ENCODE assay signal across 10 cellular contexts in the genomic region with DNA sequence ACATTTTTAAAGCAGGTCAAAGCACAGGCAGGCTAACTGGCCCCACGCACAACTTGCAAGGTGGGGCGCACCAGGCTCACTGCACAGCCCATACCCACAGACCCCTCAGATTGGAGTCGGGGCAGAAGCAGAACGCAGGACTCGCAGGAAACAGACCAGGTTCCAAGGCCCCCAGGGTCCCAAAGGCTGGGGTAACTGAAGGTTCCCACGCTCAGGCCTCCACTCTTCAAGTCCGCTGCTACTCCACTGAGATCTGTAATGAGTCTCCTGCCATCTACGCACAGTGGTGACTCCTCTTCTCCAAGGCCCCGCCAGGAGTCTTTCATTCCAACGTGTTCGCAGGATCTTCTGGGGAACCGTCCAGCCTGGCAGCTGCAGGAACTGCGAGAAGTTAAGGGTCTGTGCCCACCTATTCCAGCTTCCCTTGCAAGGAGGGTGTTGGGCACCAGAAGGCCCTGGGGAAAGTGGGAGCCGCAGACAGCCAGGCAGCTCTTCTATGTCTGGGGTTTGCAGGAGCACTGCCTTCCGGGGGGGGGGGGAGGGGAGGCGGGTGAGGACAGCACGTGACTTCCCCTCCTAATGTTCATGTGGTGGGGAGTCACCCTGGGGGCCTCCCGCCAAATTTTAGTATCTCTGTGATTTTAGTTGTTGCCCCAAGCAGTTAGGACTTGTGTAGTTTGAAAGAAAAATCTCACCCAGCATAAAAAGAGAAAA. TPM values are rescaled to one million over a fixed set of nuclear protein-coding genes. Genes with fewer than 3 reads are reported as not detected.
DNase-seq lines count a peak whose midpoint lies in the region; ATAC-seq and TF ChIP-seq lines count a peak whose summit lies in the region.
"Had no signal": no experiment of that assay in that cellular context is flagged by ENCODE, and none has a peak within 500 bp of the region (broad histone marks: within the 10 kb centered on the region; RNA-seq: fewer than 3 reads in every experiment).

No MANE protein-coding gene starts in this region.

- no peaks in the 10 kb centered on the region for H3K27me3 ChIP-seq in MG63

- peaks cover 13% of the 10 kb centered on the region for H3K36me3 ChIP-seq in MG63

- H3K4me3 Mint-ChIP-seq in natural killer cell (peak overlapping the region; percentile 89), immature natural killer cell (peak overlapping the region; percentile 83 to 92 (median 87)), type B pancreatic cell (peak overlapping the region; percentile 90)
- no peak overlapping the region for H3K4me3 Mint-ChIP-seq in natural killer cell treated with Interleukin-12 subunit alpha and Interleukin-12 subunit beta and Interleukin-15 and Interleukin-18, amount 100 ng/mL, for 72 hours
- H3K4me3 Mint-ChIP-seq in activated T-cell treated with anti-CD3 and anti-CD28 coated beads, Interleukin-2, amount 50 U/mL, for 72 hours: peak overlapping the region; percentile 86 to 94

- intact Hi-C loops in natural killer cell (cut with micrococcal nuclease) (loop anchor here (2.0 to 5.0 kb wide), 2 partner anchors 53 to 75 kb away; a partner anchor contains a TSS), left colon (cut with DNase I, micrococcal nuclease) (loop anchor here (5.0 to 10.0 kb wide), 2 partner anchors 55 to 67 kb away; a partner anchor contains a TSS)

- H3K9me3 Mint-ChIP-seq in natural killer cell: no peaks in the 10 kb centered on the region
- H3K9me3 Mint-ChIP-seq in natural killer cell treated with Interleukin-12 subunit alpha and Interleukin-12 subunit beta and Interleukin-15 and Interleukin-18, amount 100 ng/mL, for 72 hours: no peaks in the 10 kb centered on the region
- H3K9me3 Mint-ChIP-seq in activated T-cell treated with anti-CD3 and anti-CD28 coated beads, Interleukin-2, amount 50 U/mL, for 72 hours: no peaks in the 10 kb centered on the region
- peaks cover 0 to 1% (median 0%) of the 10 kb centered on the region in 6 donors for H3K9me3 Mint-ChIP-seq in immature natural killer cell
- H3K9me3 Mint-ChIP-seq in type B pancreatic cell: no peaks in the 10 kb centered on the region

- H3K9me3 ChIP-seq in MG63: peaks cover 8% of the 10 kb centered on the region

- H3K36me3 Mint-ChIP-seq in natural killer cell (no peaks in the 10 kb centered on the region), immature natural killer cell (no peaks in the 10 kb centered on the region), type B pancreatic cell (no peaks in the 10 kb centered on the region)
- no peaks in the 10 kb centered on the region for H3K36me3 Mint-ChIP-seq in natural killer cell treated with Interleukin-12 subunit alpha and Interleukin-12 subunit beta and Interleukin-15 and Interleukin-18, amount 100 ng/mL, for 72 hours
- H3K36me3 Mint-ChIP-seq in activated T-cell treated with anti-CD3 and anti-CD28 coated beads, Interleukin-2, amount 50 U/mL, for 72 hours (ENCODE audit: insufficient read depth in 2 of 2): peaks cover 0 to 1% of the 10 kb centered on the region in 2 donors

- TF ChIP-seq CTCF in natural killer cell (IDR thresholded peaks at IDR 0.05): no peak
- no peak for TF ChIP-seq CTCF in type B pancreatic cell (conservative IDR thresholded peaks at IDR 0.05)

- ATAC-seq in natural killer cell (no peak), left colon (no peak)
- no peak for ATAC-seq in natural killer cell treated with Interleukin-12 subunit alpha and Interleukin-12 subunit beta and Interleukin-15 and Interleukin-18, amount 100 ng/mL, for 72 hours
- ATAC-seq in activated T-cell treated with anti-CD3 and anti-CD28 coated beads, Interleukin-2, amount 50 U/mL, for 72 hours (replicated peaks in 1 of 2): no peak

- H3K4me1 Mint-ChIP-seq in natural killer cell (peaks cover 21 to 23% of the 10 kb centered on the region in 2 donors), immature natural killer cell (peaks cover 31 to 32% of the 10 kb centered on the region in 2 donors), type B pancreatic cell (ENCODE audit: unreplicated experiment) (peaks cover 13% of the 10 kb centered on the region)
- H3K4me1 Mint-ChIP-seq in natural killer cell treated with Interleukin-12 subunit alpha and Interleukin-12 subunit beta and Interleukin-15 and Interleukin-18, amount 100 ng/mL, for 72 hours (ENCODE audit: low read depth in 2 of 2): peaks cover 14 to 18% of the 10 kb centered on the region in 2 donors
- peaks cover 34% of the 10 kb centered on the region for H3K4me1 Mint-ChIP-seq in activated T-cell treated with anti-CD3 and anti-CD28 coated beads, Interleukin-2, amount 50 U/mL, for 72 hours (ENCODE audit: low read depth)

- no peak for DNase-seq in natural killer cell
- DNase-seq in natural killer cell treated with Interleukin-12 subunit alpha and Interleukin-12 subunit beta and Interleukin-15 and Interleukin-18, amount 100 ng/mL, for 72 hours (ENCODE audit: low spot score): no peak
- no peak for DNase-seq in activated T-cell treated with anti-CD3 and anti-CD28 coated beads, Interleukin-2, amount 50 U/mL, for 72 hours
- no peak for DNase-seq in immature natural killer cell
- no peak for DNase-seq in type B pancreatic cell (ENCODE audit: extremely low spot score, unreplicated experiment)
- DNase-seq in left colon: no peak
- no peak for DNase-seq in MG63
- no peak for DNase-seq in medulla oblongata (ENCODE audit: extremely low spot score)
- DNase-seq: activated effector memory CD4-positive, alpha-beta T cell treated with anti-CD3 and anti-CD28 coated beads, Interleukin-2, amount 50 U/mL, for 16 hours; NCI-H226 had no signal

- H3K27me3 Mint-ChIP-seq in natural killer cell (ENCODE audit: low read depth in 2 of 2) (peaks cover 7 to 9% of the 10 kb centered on the region in 2 donors), immature natural killer cell (ENCODE audit: low read depth in 3 of 3) (peaks cover 13 to 18% (median 14%) of the 10 kb centered on the region in 3 donors), type B pancreatic cell (peaks cover 8% of the 10 kb centered on the region)
- peaks cover 7 to 9% of the 10 kb centered on the region in 2 donors for H3K27me3 Mint-ChIP-seq in natural killer cell treated with Interleukin-12 subunit alpha and Interleukin-12 subunit beta and Interleukin-15 and Interleukin-18, amount 100 ng/mL, for 72 hours
- no peaks in the 10 kb centered on the region for H3K27me3 Mint-ChIP-seq in activated T-cell treated with anti-CD3 and anti-CD28 coated beads, Interleukin-2, amount 50 U/mL, for 72 hours (ENCODE audit: low read depth)

- H3K27ac Mint-ChIP-seq in natural killer cell (peak overlapping the region; percentile 87 to 88), immature natural killer cell (peak overlapping the region in 5 of 6 donors; percentile 47 to 93 (median 61)), type B pancreatic cell (peak overlapping the region; percentile 97)
- H3K27ac Mint-ChIP-seq in natural killer cell treated with Interleukin-12 subunit alpha and Interleukin-12 subunit beta and Interleukin-15 and Interleukin-18, amount 100 ng/mL, for 72 hours: no peak overlapping the region
- H3K27ac Mint-ChIP-seq in activated T-cell treated with anti-CD3 and anti-CD28 coated beads, Interleukin-2, amount 50 U/mL, for 72 hours: peak overlapping the region; percentile 98

- H3K4me3 ChIP-seq in MG63: no peak overlapping the region

RNA-seq across cellular contexts. Expression of a gene that starts 2.0 kb away (rescaled TPM):
- total RNA-seq in natural killer cell (10 to 100 TPM; 30.0 to 35.1 (median 30.3) TPM), type B pancreatic cell (ENCODE audit: low replicate concordance) (18.5 and 22.2 TPM in 2 replicates), left colon (10 to 100 TPM; 22.1 to 28.2 TPM)
- total RNA-seq in natural killer cell treated with Interleukin-12 subunit alpha and Interleukin-12 subunit beta and Interleukin-15 and Interleukin-18, amount 100 ng/mL, for 72 hours: 10 to 100 TPM; 22.2 to 53.6 TPM
- total RNA-seq in activated T-cell treated with anti-CD3 and anti-CD28 coated beads, Interleukin-2, amount 50 U/mL, for 72 hours: 10 to 100 TPM; 15.7 to 21.5 TPM
- 1 to 10 TPM in 2 of 3 donors, under 1 TPM in 1; 0.04 to 3.2 (median 1.1) TPM for polyA plus RNA-seq in immature natural killer cell
- 3.6 and 5.7 TPM in 2 replicates for total RNA-seq in MG63 (2014; rRNA removed; shearing (Covaris generic); ENCODE audit: low replicate concordance)

RNA-seq across cellular contexts. Expression of a gene that starts 54.6 kb away (rescaled TPM):
- total RNA-seq in natural killer cell: 10 to 100 TPM; 41.1 to 56.2 (median 47.3) TPM
- 10 to 100 TPM; 25.8 to 32.7 TPM for total RNA-seq in natural killer cell treated with Interleukin-12 subunit alpha and Interleukin-12 subunit beta and Interleukin-15 and Interleukin-18, amount 100 ng/mL, for 72 hours
- total RNA-seq in activated T-cell treated with anti-CD3 and anti-CD28 coated beads, Interleukin-2, amount 50 U/mL, for 72 hours: 10 to 100 TPM; 37.2 to 45.3 TPM
- 1 to 10 TPM in 2 of 3 donors, under 1 TPM in 1; 0.19 to 1.9 (median 1.4) TPM for polyA plus RNA-seq in immature natural killer cell
- total RNA-seq in type B pancreatic cell (ENCODE audit: low replicate concordance): 45.6 and 66.3 TPM in 2 replicates
- total RNA-seq in left colon: 10 to 100 TPM; 33.0 to 36.3 TPM
- 59.2 and 81.7 TPM in 2 replicates for total RNA-seq in MG63 (2014; rRNA removed; shearing (Covaris generic); ENCODE audit: low replicate concordance)

Comparison
In these comparisons a context has a peak if more than half of its experiments do, and no peak if none do; other contexts are left out.
1. H3K27ac Mint-ChIP-seq: peak in natural killer cell (2 of 2), activated T-cell treated with anti-CD3 and anti-CD28 coated beads, Interleukin-2, amount 50 U/mL, for 72 hours (single experiment), immature natural killer cell (5 of 6) and type B pancreatic cell (single experiment); none in natural killer cell treated with Interleukin-12 subunit alpha and Interleukin-12 subunit beta and Interleukin-15 and Interleukin-18, amount 100 ng/mL, for 72 hours (0 of 2).